In genomic region chr5:55371145-55371544, GRCh38 we compare ENCODE assay signal across 33 cellular contexts.
"Had no signal": no experiment of that assay in that cellular context is flagged by ENCODE, and none has a peak within 500 bp of the region (broad histone marks: within the 10 kb centered on the region; RNA-seq: fewer than 3 reads in every experiment).

No MANE protein-coding gene starts in this region.

- H3K4me1 ChIP-seq: ascending aorta, breast epithelium, esophagus muscularis mucosa, foreskin keratinocyte, gastrocnemius medialis, heart left ventricle had no signal

- H3K27me3 ChIP-seq: ascending aorta, breast epithelium, cardiac muscle cell, dorsolateral prefrontal cortex, esophagus muscularis mucosa, foreskin keratinocyte, gastrocnemius medialis, heart left ventricle had no signal

- H3K9me3 ChIP-seq: ascending aorta, esophagus muscularis mucosa, gastrocnemius medialis had no signal

- H3K9me3 Mint-ChIP-seq: dendritic cell treated with granulocyte-macrophage colony-stimulating factor and Interleukin-4, amounts not matched to agents 40 ng/mL and 50 ng/mL, for 4 days had no signal

- H3K4me3 Mint-ChIP-seq: activated CD4-positive, alpha-beta memory T cell treated with anti-CD3 and anti-CD28 coated beads, Interleukin-2, amount 10 ng/mL, durations not matched to agents 7 days and 5 days; activated CD4-positive, alpha-beta T cell treated with anti-CD3 and anti-CD28 coated beads, Interleukin-2, amount 10 ng/mL, durations not matched to agents 7 days and 5 days; activated naive CD4-positive, alpha-beta T cell treated with anti-CD3 and anti-CD28 coated beads, Interleukin-2, amount 10 ng/mL, durations not matched to agents 7 days and 5 days; activated naive CD8-positive, alpha-beta T cell treated with anti-CD3 and anti-CD28 coated beads, Interleukin-2, amount 10 ng/mL, durations not matched to agents 7 days and 5 days; activated T-cell treated with anti-CD3 and anti-CD28 coated beads, Interleukin-2, amount 50 U/mL, for 24 hours; activated T-cell treated with anti-CD3 and anti-CD28 coated beads, Interleukin-2, amount 50 U/mL, for 72 hours; brain; dendritic cell treated with granulocyte-macrophage colony-stimulating factor and Interleukin-4, amounts not matched to agents 40 ng/mL and 50 ng/mL, for 4 days; endodermal cell had no signal

- ATAC-seq: activated naive CD4-positive, alpha-beta T cell treated with anti-CD3 and anti-CD28 coated beads, Interleukin-2, amount 50 U/mL, for 72 hours; activated T-cell treated with anti-CD3 and anti-CD28 coated beads, Interleukin-2, amount 50 U/mL, for 72 hours; foreskin keratinocyte; gastrocnemius medialis; heart left ventricle had no signal

- H3K4me3 ChIP-seq: ascending aorta, breast epithelium, cardiac muscle cell, coronary artery, dorsolateral prefrontal cortex, esophagus muscularis mucosa, gastrocnemius medialis, heart left ventricle had no signal

- H3K4me1 Mint-ChIP-seq: activated CD4-positive, alpha-beta memory T cell treated with anti-CD3 and anti-CD28 coated beads, Interleukin-2, amount 10 ng/mL, durations not matched to agents 7 days and 5 days; activated CD4-positive, alpha-beta T cell treated with anti-CD3 and anti-CD28 coated beads, Interleukin-2, amount 10 ng/mL, durations not matched to agents 7 days and 5 days; activated naive CD4-positive, alpha-beta T cell treated with anti-CD3 and anti-CD28 coated beads, Interleukin-2, amount 10 ng/mL, durations not matched to agents 7 days and 5 days; activated naive CD8-positive, alpha-beta T cell treated with anti-CD3 and anti-CD28 coated beads, Interleukin-2, amount 10 ng/mL, durations not matched to agents 7 days and 5 days; brain; endodermal cell had no signal

- H3K27me3 Mint-ChIP-seq: activated CD4-positive, alpha-beta memory T cell treated with anti-CD3 and anti-CD28 coated beads, Interleukin-2, amount 10 ng/mL, durations not matched to agents 7 days and 5 days; activated CD4-positive, alpha-beta T cell treated with anti-CD3 and anti-CD28 coated beads, Interleukin-2, amount 10 ng/mL, durations not matched to agents 7 days and 5 days; activated naive CD4-positive, alpha-beta T cell treated with anti-CD3 and anti-CD28 coated beads, Interleukin-2, amount 10 ng/mL, durations not matched to agents 7 days and 5 days; activated naive CD8-positive, alpha-beta T cell treated with anti-CD3 and anti-CD28 coated beads, Interleukin-2, amount 10 ng/mL, durations not matched to agents 7 days and 5 days; activated T-cell treated with anti-CD3 and anti-CD28 coated beads, Interleukin-2, amount 50 U/mL, for 24 hours; brain; dendritic cell treated with granulocyte-macrophage colony-stimulating factor and Interleukin-4, amounts not matched to agents 40 ng/mL and 50 ng/mL, for 4 days had no signal

- DNase-seq: activated CD4-positive, alpha-beta memory T cell treated with anti-CD3 and anti-CD28 coated beads, Interleukin-2, amount 10 ng/mL, durations not matched to agents 7 days and 5 days; activated CD4-positive, alpha-beta T cell treated with anti-CD3 and anti-CD28 coated beads for 4 hours; activated CD4-positive, alpha-beta T cell treated with anti-CD3 and anti-CD28 coated beads, Interleukin-2, amount 10 ng/mL, durations not matched to agents 7 days and 5 days; activated CD4-positive, alpha-beta T cell treated with anti-CD3 and anti-CD28 coated beads, Interleukin-2, amount 50 U/mL, for 4 hours; activated CD4-positive, CD25-positive, alpha-beta regulatory T cell; activated CD4-positive, CD25-positive, alpha-beta regulatory T cell treated with anti-CD3 and anti-CD28 coated beads, Interleukin-2, amount 50 U/mL, for 72 hours; activated CD8-positive, alpha-beta memory T cell treated with anti-CD3 and anti-CD28 coated beads, Interleukin-2, amount 50 U/mL, for 48 hours; activated gamma-delta T cell; activated naive CD4-positive, alpha-beta T cell; activated naive CD4-positive, alpha-beta T cell treated with anti-CD3 and anti-CD28 coated beads, Interleukin-2, amount 10 ng/mL, durations not matched to agents 7 days and 5 days; activated naive CD8-positive, alpha-beta T cell treated with anti-CD3 and anti-CD28 coated beads, Interleukin-2, amount 10 ng/mL, durations not matched to agents 7 days and 5 days; activated T-cell treated with anti-CD3 and anti-CD28 coated beads for 4 hours; activated T-cell treated with anti-CD3 and anti-CD28 coated beads, Interleukin-2, amount 50 U/mL, for 24 hours; activated T-cell treated with anti-CD3 and anti-CD28 coated beads, Interleukin-2, amount 50 U/mL, for 72 hours; central memory CD4-positive, alpha-beta T cell; cerebellar nuclear complex; dorsolateral prefrontal cortex; effector memory CD4-positive, alpha-beta T cell; endodermal cell; erythroblast; foreskin keratinocyte; gastrocnemius medialis; glutamatergic neuron; heart left ventricle; T-helper 2 cell had no signal

- H3K27ac ChIP-seq: ascending aorta, breast epithelium, cardiac muscle cell, coronary artery, dorsolateral prefrontal cortex, esophagus muscularis mucosa, foreskin keratinocyte, gastrocnemius medialis, heart left ventricle had no signal

- H3K27ac Mint-ChIP-seq: activated CD4-positive, alpha-beta memory T cell treated with anti-CD3 and anti-CD28 coated beads, Interleukin-2, amount 10 ng/mL, durations not matched to agents 7 days and 5 days; activated CD4-positive, alpha-beta T cell treated with anti-CD3 and anti-CD28 coated beads, Interleukin-2, amount 10 ng/mL, durations not matched to agents 7 days and 5 days; activated naive CD4-positive, alpha-beta T cell treated with anti-CD3 and anti-CD28 coated beads, Interleukin-2, amount 10 ng/mL, durations not matched to agents 7 days and 5 days; activated naive CD4-positive, alpha-beta T cell treated with anti-CD3 and anti-CD28 coated beads, Interleukin-2, amount 50 U/mL, for 72 hours; activated naive CD8-positive, alpha-beta T cell treated with anti-CD3 and anti-CD28 coated beads, Interleukin-2, amount 10 ng/mL, durations not matched to agents 7 days and 5 days; activated T-cell treated with anti-CD3 and anti-CD28 coated beads, Interleukin-2, amount 50 U/mL, for 24 hours; activated T-cell treated with anti-CD3 and anti-CD28 coated beads, Interleukin-2, amount 50 U/mL, for 72 hours; dendritic cell treated with granulocyte-macrophage colony-stimulating factor and Interleukin-4, amounts not matched to agents 40 ng/mL and 50 ng/mL, for 4 days; endodermal cell had no signal
